In the genomic region with DNA sequence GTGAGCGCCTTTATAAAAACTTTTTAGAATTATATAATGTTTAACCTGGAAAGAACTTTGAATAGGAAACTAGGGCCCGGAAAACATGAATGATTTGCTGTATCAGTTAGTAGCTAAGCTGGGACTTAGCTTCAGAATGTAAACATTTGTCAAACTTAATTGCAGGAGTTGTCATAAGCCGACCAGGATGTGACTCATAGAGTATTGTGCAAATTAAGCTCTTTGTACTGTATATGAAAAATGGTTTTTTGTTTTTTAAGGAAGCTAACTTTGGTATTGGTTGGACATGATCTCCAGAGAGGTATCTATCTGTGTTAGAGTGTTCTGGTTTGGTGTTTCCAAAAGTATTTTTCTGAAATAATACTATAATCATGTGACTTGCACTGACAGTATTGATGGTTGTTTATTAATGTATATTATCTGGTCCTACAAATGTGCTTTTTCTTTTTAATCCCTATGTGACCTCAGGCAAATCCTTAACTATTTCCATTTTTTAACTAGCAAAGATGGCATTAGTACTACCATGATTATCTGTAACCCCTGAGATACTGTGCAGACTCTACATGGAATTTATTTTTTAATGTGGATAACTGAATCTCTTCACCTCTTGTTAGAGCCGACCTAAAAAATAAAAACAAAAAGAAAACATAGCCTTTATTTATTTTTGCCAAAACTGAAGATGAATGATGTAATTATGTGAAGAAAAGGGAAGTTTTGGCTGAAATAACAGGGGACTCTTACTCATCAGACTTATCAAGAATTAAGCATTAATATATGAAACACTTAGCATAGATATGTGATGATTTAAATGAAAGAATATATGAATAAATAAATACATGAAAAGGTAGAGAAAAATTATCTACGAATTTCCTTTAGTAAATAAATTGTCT, we compare ENCODE assay signal across 9 cellular contexts. TPM values are rescaled to one million over a fixed set of nuclear protein-coding genes. Genes with fewer than 3 reads are reported as not detected.
DNase-seq lines count a peak whose midpoint lies in the region; ATAC-seq, FAIRE-seq and TF ChIP-seq lines count a peak whose summit lies in the region.
"Had no signal": no experiment of that assay in that cellular context is flagged by ENCODE, and none has a peak within 500 bp of the region (broad histone marks: within the 10 kb centered on the region; RNA-seq: fewer than 3 reads in every experiment).

No MANE protein-coding gene starts in this region.

- CTCF ChIA-PET in T-cell (lab: Charles Lee) (no interaction called here), HEK293T (lab: Yijun Ruan, JAX) (no interaction called here)

- intact Hi-C loops in activated T-helper 1 cell treated with anti-CD3 and anti-CD28 coated beads, Interleukin-12 subunit alpha, Interleukin-12 subunit beta, Interleukin-2, Interleukin-4 antibody, amounts not matched to agents 30 ng/mL and 10 ng/mL and 1 ng/mL, durations not matched to agents 14 hours and 24 hours and 36 hours (cut with micrococcal nuclease), result no loop called here

- H3K9me3 Mint-ChIP-seq in T-cell (no peaks in the 10 kb centered on the region), immature natural killer cell (no peaks in the 10 kb centered on the region)
- H3K9me3 Mint-ChIP-seq in activated T-helper 1 cell treated with anti-CD3 and anti-CD28 coated beads, Interleukin-12 subunit alpha, Interleukin-12 subunit beta, Interleukin-2, Interleukin-4 antibody, amounts not matched to agents 30 ng/mL and 10 ng/mL and 1 ng/mL, durations not matched to agents 14 hours and 24 hours and 36 hours, result no peaks in the 10 kb centered on the region

- H3K27me3 Mint-ChIP-seq in T-cell (no peaks in the 10 kb centered on the region), immature natural killer cell (ENCODE audit: low read depth in 3 of 3) (no peaks in the 10 kb centered on the region)
- H3K27me3 Mint-ChIP-seq in activated T-helper 1 cell treated with anti-CD3 and anti-CD28 coated beads, Interleukin-12 subunit alpha, Interleukin-12 subunit beta, Interleukin-2, Interleukin-4 antibody, amounts not matched to agents 30 ng/mL and 10 ng/mL and 1 ng/mL, durations not matched to agents 14 hours and 24 hours and 36 hours (ENCODE audit: insufficient read depth), result no peaks in the 10 kb centered on the region

- H3K27ac Mint-ChIP-seq in T-cell (peak overlapping the region; percentile 5 to 56), immature natural killer cell (peak overlapping the region in 4 of 6 donors; percentile 5 to 53 (median 26))
- no peak overlapping the region for H3K27ac Mint-ChIP-seq in activated T-helper 1 cell treated with anti-CD3 and anti-CD28 coated beads, Interleukin-12 subunit alpha, Interleukin-12 subunit beta, Interleukin-2, Interleukin-4 antibody, amounts not matched to agents 30 ng/mL and 10 ng/mL and 1 ng/mL, durations not matched to agents 14 hours and 24 hours and 36 hours

- H3K4me3 Mint-ChIP-seq in T-cell, result no peak overlapping the region
- peak overlapping the region in 1 of 5 donors; percentile 50 for H3K4me3 Mint-ChIP-seq in immature natural killer cell
- no peak overlapping the region for H3K4me3 Mint-ChIP-seq in activated T-helper 1 cell treated with anti-CD3 and anti-CD28 coated beads, Interleukin-12 subunit alpha, Interleukin-12 subunit beta, Interleukin-2, Interleukin-4 antibody, amounts not matched to agents 30 ng/mL and 10 ng/mL and 1 ng/mL, durations not matched to agents 14 hours and 24 hours and 36 hours

- peak; percentile 11 for FAIRE-seq in A204.1 (lab: Jason Lieb, UNC)

- DNase-seq in H4 (ENCODE audit: low spot score) (peak; percentile 14), T-cell (no peak), immature natural killer cell (no peak), HEK293T (ENCODE audit: extremely low spot score) (no peak)
- no peak for DNase-seq in activated T-helper 1 cell treated with anti-CD3 and anti-CD28 coated beads, Interleukin-12 subunit alpha, Interleukin-12 subunit beta, Interleukin-2, Interleukin-4 antibody, amounts not matched to agents 30 ng/mL and 10 ng/mL and 1 ng/mL, durations not matched to agents 14 hours and 24 hours and 36 hours (ENCODE audit: low spot score)
- DNase-seq: NCI-H187 had no signal

- H3K4me1 Mint-ChIP-seq in T-cell (peaks cover 41 to 44% (median 44%) of the 10 kb centered on the region in 3 donors), immature natural killer cell (peaks cover 37 to 56% of the 10 kb centered on the region in 2 donors)
- peaks cover 30% of the 10 kb centered on the region for H3K4me1 Mint-ChIP-seq in activated T-helper 1 cell treated with anti-CD3 and anti-CD28 coated beads, Interleukin-12 subunit alpha, Interleukin-12 subunit beta, Interleukin-2, Interleukin-4 antibody, amounts not matched to agents 30 ng/mL and 10 ng/mL and 1 ng/mL, durations not matched to agents 14 hours and 24 hours and 36 hours (ENCODE audit: low read depth)

- ATAC-seq in T-cell (replicated peaks in 1 of 4) (peak in 1 of 4 experiments; percentile 50), GM19395 (IDR thresholded peaks at IDR 0.05; ENCODE audit: unreplicated experiment) (no peak), HG03521 (IDR thresholded peaks at IDR 0.05; ENCODE audit: unreplicated experiment) (no peak)

- H3K36me3 Mint-ChIP-seq in T-cell, result peaks cover 28% of the 10 kb centered on the region
- peaks cover 6 to 10% (median 6%) of the 10 kb centered on the region in 3 donors for H3K36me3 Mint-ChIP-seq in immature natural killer cell
- H3K36me3 Mint-ChIP-seq in activated T-helper 1 cell treated with anti-CD3 and anti-CD28 coated beads, Interleukin-12 subunit alpha, Interleukin-12 subunit beta, Interleukin-2, Interleukin-4 antibody, amounts not matched to agents 30 ng/mL and 10 ng/mL and 1 ng/mL, durations not matched to agents 14 hours and 24 hours and 36 hours (ENCODE audit: low read depth), result peaks cover 17% of the 10 kb centered on the region

- POLR2A ChIA-PET in T-cell (lab: Charles Lee), result interaction anchor here (0.5 to 0.6 kb wide), 2 partner anchors 134 to 137 kb away, joined by 3 to 7 read pairs; no protein-coding TSS in a partner anchor
- POLR2A ChIA-PET in HEK293T (lab: Yijun Ruan, JAX), result no interaction called here

TF ChIP-seq in HEK293T, 16 proteins besides CTCF, POLR2A, EP300 and RAD21:
- no peak for TF ChIP-seq L3MBTL2 (conservative IDR thresholded peaks at IDR 0.05)
- TF ChIP-seq NFRKB (IDR thresholded peaks at IDR 0.05), result no peak
- TF ChIP-seq BHLHE40 (IDR thresholded peaks at IDR 0.05; ENCODE audit: borderline replicate concordance), result no peak
- no peak for TF ChIP-seq CTBP1 (IDR thresholded peaks at IDR 0.05; ENCODE audit: borderline replicate concordance)
- TF ChIP-seq SUZ12 (IDR thresholded peaks at IDR 0.05), result no peak
- TF ChIP-seq LEF1 (IDR thresholded peaks at IDR 0.05; ENCODE audit: borderline replicate concordance), result no peak
- no peak for TF ChIP-seq SP1 (IDR thresholded peaks at IDR 0.05)
- TF ChIP-seq ELF4 (IDR thresholded peaks at IDR 0.05), result no peak

RNA-seq across cellular contexts. Expression of a gene that starts 11.7 kb away (rescaled TPM):
- total RNA-seq in H4 (2014; rRNA removed; shearing (Covaris generic)), result 13.5 and 28.0 TPM in 2 replicates
- total RNA-seq in T-cell, result 10 to 100 TPM; 17.1 to 47.5 (median 42.7) TPM
- 10 to 100 TPM; 15.4 to 27.6 (median 19.6) TPM for polyA plus RNA-seq in immature natural killer cell
- 39.4 and 42.9 TPM in 2 replicates for total RNA-seq in activated T-helper 1 cell treated with anti-CD3 and anti-CD28 coated beads, Interleukin-12 subunit alpha, Interleukin-12 subunit beta, Interleukin-2, Interleukin-4 antibody, amounts not matched to agents 30 ng/mL and 10 ng/mL and 1 ng/mL, durations not matched to agents 14 hours and 24 hours and 36 hours

RNA-seq across cellular contexts. Expression of a gene that starts 24.7 kb away (rescaled TPM):
- total RNA-seq in H4 (2014; rRNA removed; shearing (Covaris generic)), result not detected in 2 replicates
- under 1 TPM in 2 of 5 donors, not detected in 3; 0.13 to 0.20 TPM for total RNA-seq in T-cell
- polyA plus RNA-seq in immature natural killer cell, result under 1 TPM in 1 of 3 donors, not detected in 2; 0.18 TPM
- total RNA-seq in activated T-helper 1 cell treated with anti-CD3 and anti-CD28 coated beads, Interleukin-12 subunit alpha, Interleukin-12 subunit beta, Interleukin-2, Interleukin-4 antibody, amounts not matched to agents 30 ng/mL and 10 ng/mL and 1 ng/mL, durations not matched to agents 14 hours and 24 hours and 36 hours, result 0.05 and 0.07 TPM in 2 replicates
